ENCODE assay signal across 9 cellular contexts in the genomic region with DNA sequence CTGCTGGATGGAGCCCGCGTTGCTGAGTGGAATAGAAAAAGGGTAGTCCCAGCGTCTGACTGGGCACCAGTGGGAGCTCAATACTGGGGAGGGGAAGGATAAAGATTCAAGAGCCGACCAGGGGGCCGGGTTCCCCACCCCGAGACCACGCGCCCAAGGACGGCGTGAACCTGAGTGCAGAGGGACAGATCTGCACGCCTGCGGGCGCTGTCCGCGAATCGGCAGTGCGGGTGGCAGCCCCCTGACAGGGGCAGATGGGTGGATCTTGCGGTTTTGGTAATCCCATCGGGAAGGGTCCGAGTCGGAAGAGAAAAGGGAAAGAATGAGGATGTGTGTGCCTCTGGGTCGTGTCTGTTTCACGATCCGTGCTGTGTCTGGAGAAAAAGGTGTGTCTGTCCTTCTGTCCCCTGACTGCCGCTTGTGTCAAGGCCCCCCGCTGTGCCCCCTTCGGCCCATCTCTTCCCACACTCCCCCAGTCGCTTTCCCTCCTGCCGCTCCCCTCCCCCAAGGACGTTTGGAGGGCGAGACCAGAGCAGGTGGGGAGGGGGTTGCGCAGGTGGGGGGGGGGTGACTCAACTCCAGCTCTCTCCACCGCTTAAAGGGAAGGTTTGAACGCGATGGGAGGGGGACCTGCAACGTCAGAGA. TPM values are rescaled to one million over a fixed set of nuclear protein-coding genes. Genes with fewer than 3 reads are reported as not detected.
A peak's percentile ranks its signal among the peaks of the same experiment; 100 is the strongest.
DNase-seq lines count a peak whose midpoint lies in the region; ATAC-seq and TF ChIP-seq lines count a peak whose summit lies in the region.
"Had no signal": no experiment of that assay in that cellular context is flagged by ENCODE, and none has a peak within 500 bp of the region (broad histone marks: within the 10 kb centered on the region; RNA-seq: fewer than 3 reads in every experiment).

No MANE protein-coding gene starts in this region.

- CTCF ChIA-PET in MCF 10A (lab: Yijun Ruan, JAX) = interaction anchor here (0.6 to 1.5 kb wide), 6 partner anchors 21 to 78 kb away, joined by 3 to 11 read pairs (median 4); no protein-coding TSS in a partner anchor
- CTCF ChIA-PET in T-cell (lab: Charles Lee) = interaction anchor here in 1 of 2 donors (1.4 to 1.9 kb wide), 2 partner anchors 9 to 22 kb away, joined by 3 to 6 read pairs; no protein-coding TSS in a partner anchor

- H3K9me3 ChIP-seq in breast epithelium = no peaks in the 10 kb centered on the region
- no peaks in the 10 kb centered on the region for H3K9me3 ChIP-seq in subcutaneous abdominal adipose tissue (ENCODE audit: control insufficient read depth in 5 of 5, low read length in 5 of 5)
- H3K9me3 ChIP-seq in sigmoid colon = no peaks in the 10 kb centered on the region
- H3K9me3 ChIP-seq: MG63 had no signal

- H3K27ac Mint-ChIP-seq in MCF 10A (ENCODE audit: low read depth, unreplicated experiment) (no peak overlapping the region), T-cell (peak overlapping the region in 1 of 2 donors; percentile 82), glutamatergic neuron (ENCODE audit: unreplicated experiment) (peak overlapping the region; percentile 14), CD14-positive monocyte (peak overlapping the region in 1 of 7 donors; percentile 67)

- H3K4me3 ChIP-seq in breast epithelium = peak overlapping the region in 1 of 3 donors; percentile 26
- H3K4me3 ChIP-seq in subcutaneous abdominal adipose tissue (ENCODE audit: low read depth in 1 of 5, low read length in 5 of 5) = peak overlapping the region in 4 of 5 donors; percentile 21 to 41 (median 30)
- H3K4me3 ChIP-seq in sigmoid colon = no peak overlapping the region
- H3K4me3 ChIP-seq: MG63 had no signal

- peaks cover 21 to 86% of the 10 kb centered on the region in 2 donors for H3K27me3 ChIP-seq in breast epithelium
- peaks cover 54 to 81% (median 73%) of the 10 kb centered on the region in 5 donors for H3K27me3 ChIP-seq in subcutaneous abdominal adipose tissue (ENCODE audit: control insufficient read depth in 5 of 5, insufficient read depth in 4 of 5, low read length in 5 of 5)
- H3K27me3 ChIP-seq in sigmoid colon = peaks cover 66 to 100% (median 97%) of the 10 kb centered on the region in 3 donors

- H3K9ac ChIP-seq in subcutaneous abdominal adipose tissue (ENCODE audit: low read length in 5 of 5) = no peak overlapping the region

- POLR2A ChIA-PET in MCF 10A (lab: Yijun Ruan, JAX) (interaction anchor here (0.6 to 2.6 kb wide), 7 partner anchors 11 to 624 kb away, joined by 3 to 28 read pairs (median 3); partner anchors contain the start of genes AP1S1, PLOD3 and ZNHIT1), T-cell (lab: Charles Lee) (interaction anchor here in 1 of 2 donors (0.6 kb wide), 1 partner anchor 1606 kb away, joined by 5 read pairs; no protein-coding TSS in a partner anchor)

- H3K9me3 Mint-ChIP-seq in MCF 10A (ENCODE audit: unreplicated experiment) (no peaks in the 10 kb centered on the region), T-cell (no peaks in the 10 kb centered on the region), glutamatergic neuron (ENCODE audit: unreplicated experiment) (peaks cover 18% of the 10 kb centered on the region), CD14-positive monocyte (peaks cover 2 to 48% (median 18%) of the 10 kb centered on the region in 7 donors)

- H3K36me3 Mint-ChIP-seq in MCF 10A (ENCODE audit: insufficient read depth, unreplicated experiment) = peaks cover 4% of the 10 kb centered on the region
- peaks cover 6% of the 10 kb centered on the region for H3K36me3 Mint-ChIP-seq in T-cell
- no peaks in the 10 kb centered on the region for H3K36me3 Mint-ChIP-seq in glutamatergic neuron (ENCODE audit: unreplicated experiment)
- H3K36me3 Mint-ChIP-seq in CD14-positive monocyte = peaks cover 20 to 33% of the 10 kb centered on the region in 2 donors

- TF ChIP-seq POLR2A in breast epithelium (IDR thresholded peaks at IDR 0.05) (no peak), sigmoid colon (IDR thresholded peaks at IDR 0.05) (no peak)

- 2 to 5% methylated on average over 36 of the region's 36 CpGs for WGBS in sigmoid colon, 2 donors

- TF ChIP-seq CTCF in MCF 10A (IDR thresholded peaks at IDR 0.05; ENCODE audit: unreplicated experiment) (no peak), breast epithelium (IDR thresholded peaks at IDR 0.05) (no peak), glutamatergic neuron (IDR thresholded peaks at IDR 0.05; ENCODE audit: partially characterized antibody, unreplicated experiment) (no peak), CD14-positive monocyte (IDR thresholded peaks at IDR 0.05) (no peak), sigmoid colon (IDR thresholded peaks at IDR 0.05) (no peak)

- DNase-seq in MCF 10A (ENCODE audit: unreplicated experiment) = no peak
- no peak for DNase-seq in breast epithelium (ENCODE audit: low spot score in 2 of 2)
- DNase-seq in T-cell = no peak
- no peak for DNase-seq in glutamatergic neuron
- no peak for DNase-seq in CD14-positive monocyte (ENCODE audit: low spot score)
- DNase-seq in sigmoid colon = no peak

- ATAC-seq in T-cell (replicated peaks in 1 of 4) (no peak), HG03175 (IDR thresholded peaks at IDR 0.05; ENCODE audit: unreplicated experiment) (no peak)

- BruUV-seq in MCF 10A (replicated peaks; lab: Mats Ljungman, UMichigan) = no TSS peak

- intact Hi-C loops in MCF 10A (cut with micrococcal nuclease) = no loop called here
- intact Hi-C loops in breast epithelium (cut with DNase I; ENCODE audit: low total_unique reads) = no loop called here
- intact Hi-C loops in CD14-positive monocyte (cut with micrococcal nuclease) = no loop called here
- intact Hi-C loops in sigmoid colon (cut with DNase I) = loop anchor here (10.0 kb wide), 1 partner anchor 271 kb away; the partner anchor contains the start of gene ACHE

- peaks cover 14 to 16% of the 10 kb centered on the region in 2 donors for H3K4me1 ChIP-seq in breast epithelium
- H3K4me1 ChIP-seq in subcutaneous abdominal adipose tissue (ENCODE audit: control insufficient read depth in 5 of 5, insufficient read depth in 5 of 5, low read length in 5 of 5) = peaks cover 0 to 43% (median 39%) of the 10 kb centered on the region in 5 donors
- peaks cover 0 to 51% (median 47%) of the 10 kb centered on the region in 4 donors for H3K4me1 ChIP-seq in sigmoid colon

- H3K27ac ChIP-seq in breast epithelium = no peak overlapping the region
- no peak overlapping the region for H3K27ac ChIP-seq in subcutaneous abdominal adipose tissue (ENCODE audit: low read depth, low read length)
- H3K27ac ChIP-seq in sigmoid colon = no peak overlapping the region

- TF ChIP-seq EP300 in sigmoid colon (IDR thresholded peaks at IDR 0.05) = no peak

- H3K4me1 Mint-ChIP-seq in MCF 10A (ENCODE audit: insufficient read depth, unreplicated experiment) = peaks cover 42% of the 10 kb centered on the region
- H3K4me1 Mint-ChIP-seq in T-cell = peaks cover 55 to 68% (median 57%) of the 10 kb centered on the region in 3 donors
- peaks cover 34% of the 10 kb centered on the region for H3K4me1 Mint-ChIP-seq in glutamatergic neuron (ENCODE audit: low read depth, unreplicated experiment)
- H3K4me1 Mint-ChIP-seq in CD14-positive monocyte = peaks cover 50% of the 10 kb centered on the region

- H3K27me3 Mint-ChIP-seq in MCF 10A (ENCODE audit: insufficient read depth, unreplicated experiment) (peaks cover 60% of the 10 kb centered on the region), T-cell (peaks cover 51 to 74% of the 10 kb centered on the region in 2 donors), glutamatergic neuron (ENCODE audit: unreplicated experiment) (peaks cover 56% of the 10 kb centered on the region), CD14-positive monocyte (ENCODE audit: low read depth in 3 of 3) (peaks cover 90 to 98% (median 93%) of the 10 kb centered on the region in 3 donors)

- H3K36me3 ChIP-seq in breast epithelium (no peaks in the 10 kb centered on the region), subcutaneous abdominal adipose tissue (ENCODE audit: control insufficient read depth in 5 of 5, insufficient read depth in 5 of 5, low read length in 5 of 5) (peaks cover 0 to 3% (median 0%) of the 10 kb centered on the region in 5 donors), sigmoid colon (peaks cover 0 to 6% (median 0%) of the 10 kb centered on the region in 4 donors)
- H3K36me3 ChIP-seq: MG63 had no signal

- H3K4me3 Mint-ChIP-seq in MCF 10A (ENCODE audit: unreplicated experiment) = peak overlapping the region; percentile 74
- peak overlapping the region; percentile 64 to 86 (median 65) for H3K4me3 Mint-ChIP-seq in T-cell
- peak overlapping the region; percentile 84 for H3K4me3 Mint-ChIP-seq in glutamatergic neuron (ENCODE audit: unreplicated experiment)
- peak overlapping the region in 1 of 2 donors; percentile 94 for H3K4me3 Mint-ChIP-seq in CD14-positive monocyte

RNA-seq across cellular contexts. Expression of gene VGF, which starts 0.7 kb away (rescaled TPM):
- total RNA-seq in MCF 10A (2022) (11.2 and 12.8 TPM in 2 replicates), breast epithelium (under 1 TPM in 1 of 3 donors, not detected in 2; 0.16 TPM), T-cell (not detected), glutamatergic neuron (ENCODE audit: unreplicated experiment) (8.4 TPM), sigmoid colon (under 1 TPM in 2 of 4 donors, not detected in 2; 0.55 to 0.68 TPM)
- polyA plus RNA-seq in CD14-positive monocyte (not detected), sigmoid colon (under 1 TPM in 1 of 3 donors, not detected in 2; 0.54 TPM)

RNA-seq across cellular contexts. Expression of gene AP1S1, which starts 11.8 kb away (rescaled TPM):
- total RNA-seq in MCF 10A (2022) (72.1 and 72.5 TPM in 2 replicates), breast epithelium (10 to 100 TPM; 29.6 to 55.7 (median 44.6) TPM), T-cell (10 to 100 TPM in 3 of 5 donors, 1 to 10 TPM in 2; 8.1 to 16.7 (median 14.4) TPM), glutamatergic neuron (ENCODE audit: unreplicated experiment) (50.4 TPM), sigmoid colon (10 to 100 TPM; 15.8 to 31.4 (median 26.9) TPM)
- polyA plus RNA-seq in CD14-positive monocyte (10 to 100 TPM; 10.1 to 10.9 TPM), sigmoid colon (100 to 1,000 TPM; 100 to 135 (median 132) TPM)

RNA-seq across cellular contexts. Expression of gene NAT16, which starts 14.0 kb away (rescaled TPM):
- total RNA-seq in MCF 10A (2022) (not detected in 2 replicates), breast epithelium (not detected), T-cell (not detected), glutamatergic neuron (ENCODE audit: unreplicated experiment) (2.4 TPM), sigmoid colon (not detected)
- polyA plus RNA-seq in CD14-positive monocyte (not detected), sigmoid colon (under 1 TPM in 1 of 3 donors, not detected in 2; 0.23 TPM)

RNA-seq across cellular contexts. Expression of gene MOGAT3, which starts 34.8 kb away (rescaled TPM):
- total RNA-seq in MCF 10A (2022) (not detected in 2 replicates), breast epithelium (1 to 10 TPM in 1 of 3 donors, not detected in 2; 2.6 TPM), T-cell (not detected), glutamatergic neuron (ENCODE audit: unreplicated experiment) (not detected), sigmoid colon (not detected)
- polyA plus RNA-seq in CD14-positive monocyte (not detected), sigmoid colon (10 to 100 TPM in 1 of 3 donors, 1 to 10 TPM in 2; 3.6 to 27.2 (median 3.7) TPM)

RNA-seq across cellular contexts. Expression of gene SERPINE1, which starts 39.2 kb away (rescaled TPM):
- 56.7 and 80.6 TPM in 2 replicates for total RNA-seq in MCF 10A (2022)
- total RNA-seq in breast epithelium = 10 to 100 TPM in 1 of 3 donors, 1 to 10 TPM in 2; 6.2 to 24.3 (median 7.4) TPM
- under 1 TPM in 4 of 5 donors, not detected in 1; 0.18 to 0.79 (median 0.51) TPM for total RNA-seq in T-cell
- not detected for total RNA-seq in glutamatergic neuron (ENCODE audit: unreplicated experiment)
- polyA plus RNA-seq in CD14-positive monocyte = under 1 TPM; 0.07 to 0.16 TPM
- total RNA-seq in sigmoid colon = 10 to 100 TPM in 2 of 4 donors, 1 to 10 TPM in 2; 1.5 to 21.3 (median 11.7) TPM
- polyA plus RNA-seq in sigmoid colon = 10 to 100 TPM in 1 of 3 donors, 1 to 10 TPM in 1, under 1 TPM in 1; 0.46 to 10.0 (median 1.8) TPM

Comparison
In these comparisons a context has a peak if more than half of its experiments do, and no peak if none do; other contexts are left out.
1. H3K4me3 ChIP-seq: peak in subcutaneous abdominal adipose tissue (4 of 5); none in sigmoid colon (0 of 4).